18 cellular contexts compared by ENCODE assay signal in the genomic region with DNA sequence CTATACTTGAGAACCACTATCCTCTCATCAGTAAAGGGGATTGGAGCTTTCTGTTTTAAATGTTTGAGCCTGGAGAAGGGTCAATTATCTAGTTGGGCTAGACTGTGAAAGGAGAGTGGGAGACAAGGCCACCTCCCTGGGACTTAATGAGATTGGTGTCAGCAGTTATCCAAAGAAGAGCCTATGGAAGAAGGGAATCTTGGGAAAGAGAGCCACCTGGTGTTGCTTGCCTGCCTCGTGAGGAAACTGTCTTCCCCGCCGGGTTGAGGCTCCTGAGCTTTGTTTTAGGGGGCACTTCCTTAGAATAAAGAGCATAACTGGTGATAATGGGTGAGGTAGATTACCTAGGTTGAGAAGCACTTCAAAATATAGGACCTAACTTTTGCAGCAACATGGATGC. TPM values are rescaled to one million over a fixed set of nuclear protein-coding genes. Genes with fewer than 3 reads are reported as not detected.
DNase-seq lines count a peak whose midpoint lies in the region; ATAC-seq, FAIRE-seq and TF ChIP-seq lines count a peak whose summit lies in the region.
"Had no signal": no experiment of that assay in that cellular context is flagged by ENCODE, and none has a peak within 500 bp of the region (broad histone marks: within the 10 kb centered on the region; RNA-seq: fewer than 3 reads in every experiment).

No MANE protein-coding gene starts in this region.

- POLR2A ChIA-PET in activated CD4-positive, alpha-beta memory T cell treated with anti-CD3 and anti-CD28 coated beads, Interleukin-2, amount 10 ng/mL, durations not matched to agents 7 days and 5 days (lab: Charles Lee) = no interaction called here

- no peak overlapping the region for H3K4ac ChIP-seq in H9 (ENCODE audit: low read depth, low read length)

- H3K79me1 ChIP-seq in H9 (ENCODE audit: insufficient read depth, low read depth, low read length, poor library complexity, severe bottlenecking) = no peaks in the 10 kb centered on the region

- no peak overlapping the region for H3K23ac ChIP-seq in H9 (ENCODE audit: insufficient read length, low read depth, low read length)

- H2BK15ac ChIP-seq in H9 (ENCODE audit: low read depth, low read length) = no peak overlapping the region

- whole genome bisulfite sequencing in H9 (ENCODE audit: extremely low coverage, insufficient read length, low lambda C conversion rate) = no CpG with 5 or more reads among the region's 3 CpGs
- WGBS in pancreas, 2 donors = 49 to 56% methylated on average over 3 of the region's 3 CpGs

- no peak overlapping the region for H3K27ac ChIP-seq in C4-2B
- no peak overlapping the region for H3K27ac ChIP-seq in H9 (ENCODE audit: insufficient read length, low read depth, low read length)
- H3K27ac ChIP-seq in pancreas = no peak overlapping the region
- H3K27ac ChIP-seq: heart right ventricle, left lung had no signal

- no peak overlapping the region for H3K56ac ChIP-seq in H9 (ENCODE audit: insufficient read length, low read depth, low read length)

- no peak overlapping the region for H3K4me2 ChIP-seq in H9 (ENCODE audit: insufficient read depth, insufficient read length, low read length)

- no peak overlapping the region for H3K18ac ChIP-seq in H9 (ENCODE audit: insufficient read length, low read depth, low read length)

- peak; percentile 59 for TF ChIP-seq CTCF in C4-2B (conservative IDR thresholded peaks at IDR 0.05)
- peak; percentile 57 for TF ChIP-seq CTCF in H9 (conservative IDR thresholded peaks at IDR 0.05)
- TF ChIP-seq CTCF in pancreas (IDR thresholded peaks at IDR 0.05) = no peak

- no peaks in the 10 kb centered on the region for H3K9me3 Mint-ChIP-seq in H9
- H3K9me3 Mint-ChIP-seq in activated CD4-positive, alpha-beta memory T cell treated with anti-CD3 and anti-CD28 coated beads, Interleukin-2, amount 10 ng/mL, durations not matched to agents 7 days and 5 days = no peaks in the 10 kb centered on the region
- H3K9me3 Mint-ChIP-seq: CD4-positive, alpha-beta memory T cell; naive thymus-derived CD8-positive, alpha-beta T cell had no signal

- no peak overlapping the region for H3T11ph ChIP-seq in H9 (ENCODE audit: low read length)

- no peak overlapping the region for H2AFZ ChIP-seq in H9 (ENCODE audit: low read length)

- H4K91ac ChIP-seq in H9 (ENCODE audit: insufficient read length, low read depth, low read length) = no peak overlapping the region

- H3K4me1 ChIP-seq in H9 (ENCODE audit: insufficient read depth, low read length) (no peaks in the 10 kb centered on the region), pancreas (no peaks in the 10 kb centered on the region)
- H3K4me1 ChIP-seq: left lung had no signal

- H3K4me3 ChIP-seq in pancreas = no peak overlapping the region
- H3K4me3 ChIP-seq: heart right ventricle, left lung, MG63 had no signal

- no peak for FAIRE-seq in pancreas (lab: Jason Lieb, UNC)
- FAIRE-seq: H54 had no signal

- no peaks in the 10 kb centered on the region for H3K36me3 ChIP-seq in pancreas
- H3K36me3 ChIP-seq: heart right ventricle, left lung, MG63 had no signal

- DNase-seq in H9 = no peak
- peak; percentile 34 for DNase-seq in left kidney (ENCODE audit: low read depth, low spot score)
- DNase-seq in activated CD4-positive, alpha-beta memory T cell treated with anti-CD3 and anti-CD28 coated beads, Interleukin-2, amount 10 ng/mL, durations not matched to agents 7 days and 5 days = no peak
- DNase-seq in pancreas = no peak
- no peak for DNase-seq in COLO829 (ENCODE audit: low spot score)
- DNase-seq: CD4-positive, alpha-beta memory T cell; heart right ventricle; left lung; MG63; naive thymus-derived CD8-positive, alpha-beta T cell; NCI-H2081 treated with DMSO at 0.1 percent for 48 hours; retina; stimulated activated CD4-positive, alpha-beta T cell treated with anti-CD3 and anti-CD28 coated beads, Interleukin-2, amount 100 ng/mL, for 24 hours had no signal

- no peak overlapping the region for H2BK5ac ChIP-seq in H9 (ENCODE audit: insufficient read length, low read length)

- CTCF ChIA-PET in activated CD4-positive, alpha-beta memory T cell treated with anti-CD3 and anti-CD28 coated beads, Interleukin-2, amount 10 ng/mL, durations not matched to agents 7 days and 5 days (lab: Charles Lee) = no interaction called here

- no peak overlapping the region for H4K8ac ChIP-seq in H9 (replicated peaks; ENCODE audit: insufficient read length, low read depth, low read length)

- H3K14ac ChIP-seq in H9 (ENCODE audit: insufficient read depth, low read length) = no peak overlapping the region

- ATAC-seq in SK-N-SH treated with all-trans-retinoic acid at 6 μM for 48 hours = 0 out of 3 replicates have a peak, but pooled peaks have one; percentile 27
- ATAC-seq in pancreas = no peak
- ATAC-seq: activated CD4-positive, CD25-positive, alpha-beta regulatory T cell treated with anti-CD3 and anti-CD28 coated beads, Interleukin-2, amount 50 U/mL, for 24 hours; left lung; naive thymus-derived CD8-positive, alpha-beta T cell had no signal

- no peaks in the 10 kb centered on the region for H3K79me2 ChIP-seq in H9 (ENCODE audit: insufficient read depth, low read length)

- H2BK20ac ChIP-seq in H9 (ENCODE audit: low read depth, low read length, poor library complexity, severe bottlenecking) = no peak overlapping the region

- no peaks in the 10 kb centered on the region for H4K20me1 ChIP-seq in H9 (ENCODE audit: control insufficient read depth, insufficient read depth, insufficient read length)

- no peak overlapping the region for H4K5ac ChIP-seq in H9 (ENCODE audit: insufficient read length, low read depth, low read length)

- H2AK5ac ChIP-seq in H9 (ENCODE audit: insufficient read length, low read length) = no peak overlapping the region

- no peak overlapping the region for H3K27ac Mint-ChIP-seq in H9
- no peak overlapping the region for H3K27ac Mint-ChIP-seq in activated CD4-positive, alpha-beta memory T cell treated with anti-CD3 and anti-CD28 coated beads, Interleukin-2, amount 10 ng/mL, durations not matched to agents 7 days and 5 days
- H3K27ac Mint-ChIP-seq: activated naive CD8-positive, alpha-beta T cell had no signal

- H3K36me3 Mint-ChIP-seq in H9 (ENCODE audit: insufficient read depth in 1 of 3, low read depth in 3 of 3) = no peaks in the 10 kb centered on the region
- no peaks in the 10 kb centered on the region for H3K36me3 Mint-ChIP-seq in activated CD4-positive, alpha-beta memory T cell treated with anti-CD3 and anti-CD28 coated beads, Interleukin-2, amount 10 ng/mL, durations not matched to agents 7 days and 5 days (ENCODE audit: low read depth)

- no peaks in the 10 kb centered on the region for H3K27me3 Mint-ChIP-seq in H9 (ENCODE audit: low read depth)
- H3K27me3 Mint-ChIP-seq in activated CD4-positive, alpha-beta memory T cell treated with anti-CD3 and anti-CD28 coated beads, Interleukin-2, amount 10 ng/mL, durations not matched to agents 7 days and 5 days = no peaks in the 10 kb centered on the region
- H3K27me3 Mint-ChIP-seq: activated naive CD8-positive, alpha-beta T cell; naive thymus-derived CD8-positive, alpha-beta T cell had no signal

- H2BK12ac ChIP-seq in H9 (ENCODE audit: insufficient read length, low read depth, low read length) = no peak overlapping the region

- peaks cover 6 to 9% of the 10 kb centered on the region in 2 experiments; a peak in 3 of 4 replicates for H3K4me1 Mint-ChIP-seq in H9
- H3K4me1 Mint-ChIP-seq in activated CD4-positive, alpha-beta memory T cell treated with anti-CD3 and anti-CD28 coated beads, Interleukin-2, amount 10 ng/mL, durations not matched to agents 7 days and 5 days = peaks cover 9% of the 10 kb centered on the region

- H3K23me2 ChIP-seq in H9 (ENCODE audit: insufficient read length, low read depth, low read length, poor library complexity, severe bottlenecking) = no peaks in the 10 kb centered on the region

- no peak overlapping the region for H3K9ac ChIP-seq in H9 (ENCODE audit: extremely low read depth, insufficient read length, low read length)

- no peak overlapping the region for H3K4me3 Mint-ChIP-seq in H9
- no peak overlapping the region for H3K4me3 Mint-ChIP-seq in activated CD4-positive, alpha-beta memory T cell treated with anti-CD3 and anti-CD28 coated beads, Interleukin-2, amount 10 ng/mL, durations not matched to agents 7 days and 5 days
- H3K4me3 Mint-ChIP-seq: activated naive CD8-positive, alpha-beta T cell; CD4-positive, alpha-beta memory T cell; naive thymus-derived CD8-positive, alpha-beta T cell had no signal

- intact Hi-C loops in pancreas (cut with DNase I) = loop anchor here in 1 of 3 donors (10.0 kb wide), 1 partner anchor 377 kb away; no protein-coding TSS in a partner anchor

- H2BK120ac ChIP-seq in H9 (ENCODE audit: low read depth, low read length, poor library complexity, severe bottlenecking) = no peak overlapping the region

- no peaks in the 10 kb centered on the region for H3K27me3 ChIP-seq in H9 (ENCODE audit: insufficient read depth, low read length)
- no peaks in the 10 kb centered on the region for H3K27me3 ChIP-seq in pancreas
- H3K27me3 ChIP-seq: heart right ventricle, left lung, MG63 had no signal

- no peaks in the 10 kb centered on the region for H3K9me3 ChIP-seq in H9 (ENCODE audit: control insufficient read depth, low read depth, low read length)
- no peaks in the 10 kb centered on the region for H3K9me3 ChIP-seq in pancreas
- H3K9me3 ChIP-seq: heart right ventricle, left lung, MG63 had no signal

TF ChIP-seq in SK-N-SH treated with all-trans-retinoic acid at 6 μM for 48 hours, 23 proteins besides CTCF, POLR2A, EP300 and RAD21 (continues in another document):
- no peak for TF ChIP-seq PPARA (CRISPR knock-in tag; IDR thresholded peaks at IDR 0.05; ENCODE audit: borderline replicate concordance)
- TF ChIP-seq GLIS3 (CRISPR knock-in tag; IDR thresholded peaks at IDR 0.05) = no peak
- TF ChIP-seq, protein P1, sequence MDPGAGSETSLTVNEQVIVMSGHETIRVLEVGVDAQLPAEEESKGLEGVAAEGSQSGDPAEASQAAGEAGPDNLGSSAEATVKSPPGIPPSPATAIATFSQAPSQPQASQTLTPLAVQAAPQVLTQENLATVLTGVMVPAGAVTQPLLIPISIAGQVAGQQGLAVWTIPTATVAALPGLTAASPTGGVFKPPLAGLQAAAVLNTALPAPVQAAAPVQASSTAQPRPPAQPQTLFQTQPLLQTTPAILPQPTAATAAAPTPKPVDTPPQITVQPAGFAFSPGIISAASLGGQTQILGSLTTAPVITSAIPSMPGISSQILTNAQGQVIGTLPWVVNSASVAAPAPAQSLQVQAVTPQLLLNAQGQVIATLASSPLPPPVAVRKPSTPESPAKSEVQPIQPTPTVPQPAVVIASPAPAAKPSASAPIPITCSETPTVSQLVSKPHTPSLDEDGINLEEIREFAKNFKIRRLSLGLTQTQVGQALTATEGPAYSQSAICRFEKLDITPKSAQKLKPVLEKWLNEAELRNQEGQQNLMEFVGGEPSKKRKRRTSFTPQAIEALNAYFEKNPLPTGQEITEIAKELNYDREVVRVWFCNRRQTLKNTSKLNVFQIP (CRISPR knock-in tag; IDR thresholded peaks at IDR 0.05; ENCODE audit: borderline replicate concordance, low read depth) = no peak

RNA-seq across cellular contexts. Expression of a gene that starts 32.0 kb away (rescaled TPM):
- total RNA-seq in H9 (2021) (0.20 and 0.26 TPM in 2 replicates), pancreas (under 1 TPM; 0.12 to 0.69 (median 0.22) TPM)
- total RNA-seq in activated CD4-positive, alpha-beta memory T cell treated with anti-CD3 and anti-CD28 coated beads, Interleukin-2, amount 10 ng/mL, durations not matched to agents 7 days and 5 days = not detected
- polyA plus RNA-seq in pancreas = 1 to 10 TPM in 1 of 2 donors, under 1 TPM in 1; 0.11 to 2.1 TPM
- total RNA-seq: CD4-positive, alpha-beta memory T cell had no signal

Comparison
In these comparisons a context has a peak if more than half of its experiments do, and no peak if none do; other contexts are left out.
1. CTCF ChIP-seq: peak in C4-2B (single experiment) and H9 (single experiment); none in pancreas (0 of 4).